ENCODE assay signal across 7 cellular contexts in genomic region chr2:174748948-174749347, GRCh38. TPM values are rescaled to one million over a fixed set of nuclear protein-coding genes. Genes with fewer than 3 reads are reported as not detected.
DNase-seq lines count a peak whose midpoint lies in the region; ATAC-seq, FAIRE-seq and TF ChIP-seq lines count a peak whose summit lies in the region.

No MANE protein-coding gene starts in this region.

- peak; percentile 89 for TF ChIP-seq CTCF in glutamatergic neuron (IDR thresholded peaks at IDR 0.05; ENCODE audit: partially characterized antibody, unreplicated experiment)
- TF ChIP-seq CTCF in progenitor cell of endocrine pancreas (IDR thresholded peaks at IDR 0.05; ENCODE audit: unreplicated experiment), result peak; percentile 83

- H3K27ac Mint-ChIP-seq in glutamatergic neuron (ENCODE audit: unreplicated experiment), result no peak overlapping the region
- no peak overlapping the region for H3K27ac Mint-ChIP-seq in progenitor cell of endocrine pancreas

- no peaks in the 10 kb centered on the region for H3K9me3 ChIP-seq in SJCRH30 (replicated peaks)

- no peaks in the 10 kb centered on the region for H3K27me3 ChIP-seq in SJCRH30

- no peak overlapping the region for H3K4me3 ChIP-seq in SJCRH30

- H3K36me3 Mint-ChIP-seq in glutamatergic neuron (ENCODE audit: unreplicated experiment) (no peaks in the 10 kb centered on the region), progenitor cell of endocrine pancreas (ENCODE audit: insufficient read depth) (no peaks in the 10 kb centered on the region)

- peak; percentile 77 for FAIRE-seq in GM12892 (lab: Jason Lieb, UNC)

- peaks cover 3% of the 10 kb centered on the region for H3K27me3 Mint-ChIP-seq in glutamatergic neuron (ENCODE audit: unreplicated experiment)
- H3K27me3 Mint-ChIP-seq in progenitor cell of endocrine pancreas, result peaks cover 8% of the 10 kb centered on the region

- DNase-seq in GM12892 (ENCODE audit: insufficient read length), result no peak
- peak; percentile 67 for DNase-seq in KBM-7
- peak; percentile 59 to 85 for DNase-seq in SJCRH30
- peak; percentile 11 to 48 (median 30) for DNase-seq in activated naive CD4-positive, alpha-beta T cell (lab: John Stamatoyannopoulos, UW)
- peak; percentile 76 for DNase-seq in glutamatergic neuron
- DNase-seq in progenitor cell of endocrine pancreas (ENCODE audit: low spot score, unreplicated experiment), result peak; percentile 64

- TF ChIP-seq POLR2A in GM12892 (IDR thresholded peaks at IDR 0.05; ENCODE audit: low read depth, low read length), result no peak

- H3K9me3 Mint-ChIP-seq in glutamatergic neuron (ENCODE audit: unreplicated experiment), result peaks cover 3% of the 10 kb centered on the region
- H3K9me3 Mint-ChIP-seq in progenitor cell of endocrine pancreas (ENCODE audit: low read depth), result no peaks in the 10 kb centered on the region

- no peak overlapping the region for H3K27ac ChIP-seq in SJCRH30

- no peak overlapping the region for H3K4me3 Mint-ChIP-seq in glutamatergic neuron (ENCODE audit: unreplicated experiment)
- no peak overlapping the region for H3K4me3 Mint-ChIP-seq in progenitor cell of endocrine pancreas (ENCODE audit: low read depth)

- in situ Hi-C loops in KBM-7 (cut with MboI; ENCODE audit: low pct_unique_long_range_greater_than_20kb, low sequenced_read_pairs), result no loop called here

- ATAC-seq in GM21447 (IDR thresholded peaks at IDR 0.05; ENCODE audit: unreplicated experiment), result no peak

- peaks cover 7% of the 10 kb centered on the region for H3K4me1 Mint-ChIP-seq in glutamatergic neuron (ENCODE audit: low read depth, unreplicated experiment)
- H3K4me1 Mint-ChIP-seq in progenitor cell of endocrine pancreas (ENCODE audit: low read depth), result peaks cover 1% of the 10 kb centered on the region

- H3K36me3 ChIP-seq in SJCRH30, result peaks cover 73% of the 10 kb centered on the region

- no peaks in the 10 kb centered on the region for H3K4me1 ChIP-seq in SJCRH30

RNA-seq across cellular contexts. Expression of gene CHRNA1, which starts 15.3 kb away (rescaled TPM):
- polyA plus RNA-seq in GM12892 (2012; ENCODE audit: missing spikeins), result not detected
- 371 and 375 TPM in 2 replicates for total RNA-seq in SJCRH30 (2014; rRNA removed; shearing (Covaris generic))
- total RNA-seq in glutamatergic neuron (ENCODE audit: unreplicated experiment), result 161 TPM
- total RNA-seq in progenitor cell of endocrine pancreas, result not detected in 2 replicates

Comparison
In these comparisons a context has a peak if more than half of its experiments do, and no peak if none do; other contexts are left out.
1. RNA of gene CHRNA1, which starts 15.3 kb away (total RNA-seq): 371 to 375 TPM in SJCRH30 and 161 TPM in glutamatergic neuron (single experiment); not detected in progenitor cell of endocrine pancreas; every median in the first group is over 100 times any median in the second.